In genomic region chrX:133412665-133413064, GRCh38 we compare ENCODE assay signal across 18 cellular contexts. TPM values are rescaled to one million over a fixed set of nuclear protein-coding genes. Genes with fewer than 3 reads are reported as not detected.
DNase-seq lines count a peak whose midpoint lies in the region; ATAC-seq and TF ChIP-seq lines count a peak whose summit lies in the region.
"Had no signal": no experiment of that assay in that cellular context is flagged by ENCODE, and none has a peak within 500 bp of the region (broad histone marks: within the 10 kb centered on the region; RNA-seq: fewer than 3 reads in every experiment).

No MANE protein-coding gene starts in this region.

- no peaks in the 10 kb centered on the region for H3K9me2 ChIP-seq in GM23338 (ENCODE audit: insufficient read depth)

- H3K27ac ChIP-seq in GM23338 (ENCODE audit: low read depth), result no peak overlapping the region
- H3K27ac ChIP-seq in mammary epithelial cell (ENCODE audit: insufficient read depth, low read depth, low read length), result no peak overlapping the region
- H3K27ac ChIP-seq in breast epithelium, result no peak overlapping the region
- H3K27ac ChIP-seq: GM23248, VCaP had no signal

- DNase-seq in GM23338 (ENCODE audit: low spot score) (no peak), chondrocyte (ENCODE audit: low spot score) (no peak), kidney epithelial cell (ENCODE audit: low read depth) (no peak), progenitor cell of endocrine pancreas (ENCODE audit: low spot score, unreplicated experiment) (no peak), mammary epithelial cell (no peak), breast epithelium (ENCODE audit: low spot score in 2 of 2) (no peak)
- DNase-seq: activated CD8-positive, alpha-beta T cell treated with anti-CD3 and anti-CD28 coated beads for 36 hours; EL; NCI-H2081; NCI-H524 treated with DMSO at 0.1 percent for 48 hours; occipital lobe; small intestine had no signal

- peaks cover 8% of the 10 kb centered on the region; the same call in 1 of the 2 replicates for H3K36me3 ChIP-seq in GM23338 (ENCODE audit: insufficient read depth)
- H3K36me3 ChIP-seq in kidney epithelial cell (ENCODE audit: control insufficient read depth, insufficient read depth, low read length), result no peaks in the 10 kb centered on the region
- no peaks in the 10 kb centered on the region for H3K36me3 ChIP-seq in mammary epithelial cell (ENCODE audit: insufficient read depth, low read length)
- H3K36me3 ChIP-seq in breast epithelium, result no peaks in the 10 kb centered on the region

- no peaks in the 10 kb centered on the region for H3F3A ChIP-seq in GM23338 (replicated peaks; ENCODE audit: low read depth)

- H3K4me1 Mint-ChIP-seq in GM23338, result peaks cover 53% of the 10 kb centered on the region
- peaks cover 58% of the 10 kb centered on the region for H3K4me1 Mint-ChIP-seq in chondrocyte (ENCODE audit: low read depth)
- peaks cover 27% of the 10 kb centered on the region for H3K4me1 Mint-ChIP-seq in progenitor cell of endocrine pancreas (ENCODE audit: low read depth)

- H3K4me1 ChIP-seq in GM23338 (ENCODE audit: insufficient read depth), result peaks cover 41% of the 10 kb centered on the region
- no peaks in the 10 kb centered on the region for H3K4me1 ChIP-seq in mammary epithelial cell (ENCODE audit: insufficient read depth, low read length)
- no peaks in the 10 kb centered on the region for H3K4me1 ChIP-seq in breast epithelium

- 86% methylated on average over 5 of the region's 5 CpGs for WGBS in mammary epithelial cell (ENCODE audit: low coverage, missing lambda C conversion rate)

- H3K79me2 ChIP-seq in GM23338 (replicated peaks; ENCODE audit: insufficient read depth) (peaks cover 75% of the 10 kb centered on the region), mammary epithelial cell (ENCODE audit: insufficient read depth, low read length) (no peaks in the 10 kb centered on the region)

- H4K20me1 ChIP-seq in GM23338 (replicated peaks; ENCODE audit: insufficient read depth) (peaks cover 45% of the 10 kb centered on the region), mammary epithelial cell (ENCODE audit: insufficient read depth, low read length) (no peaks in the 10 kb centered on the region)

- H2AFZ ChIP-seq in GM23338 (no peak overlapping the region), mammary epithelial cell (ENCODE audit: low read depth, low read length) (no peak overlapping the region)
- H2AFZ ChIP-seq: GM23248 had no signal

- H3K36me3 Mint-ChIP-seq in GM23338 (ENCODE audit: low read depth) (peaks cover 56% of the 10 kb centered on the region), chondrocyte (ENCODE audit: low read depth) (no peaks in the 10 kb centered on the region), progenitor cell of endocrine pancreas (ENCODE audit: insufficient read depth) (no peaks in the 10 kb centered on the region)
- H3K36me3 Mint-ChIP-seq: stimulated activated memory B cell treated with anti-CD40 and anti-IgM and Interleukin-4, amounts not matched to agents 10 μg/mL and 1 μg/mL and 100 μg/mL, for 72 hours had no signal

- intact Hi-C loops in mammary epithelial cell (cut with micrococcal nuclease) (no loop called here), breast epithelium (cut with DNase I; ENCODE audit: low total_unique reads) (no loop called here)

- in situ Hi-C loops in mammary epithelial cell (cut with MboI; ENCODE audit: low sequenced_read_pairs in 2 of 2), result no loop called here

- H3K9me3 ChIP-seq in mammary epithelial cell (replicated peaks; ENCODE audit: insufficient read depth, low read length) (no peaks in the 10 kb centered on the region), breast epithelium (no peaks in the 10 kb centered on the region)

- no peak overlapping the region for H3K9ac ChIP-seq in mammary epithelial cell (ENCODE audit: insufficient read depth, low read length)
- H3K9ac ChIP-seq: GM23248 had no signal

- peaks cover 6% of the 10 kb centered on the region for H3K27me3 Mint-ChIP-seq in GM23338 (ENCODE audit: insufficient read depth, low read depth, poor library complexity)
- no peaks in the 10 kb centered on the region for H3K27me3 Mint-ChIP-seq in chondrocyte (ENCODE audit: low read depth)
- H3K27me3 Mint-ChIP-seq in progenitor cell of endocrine pancreas, result peaks cover 72% of the 10 kb centered on the region

- dilution Hi-C loops in mammary epithelial cell (cut with HindIII; ENCODE audit: low sequenced_read_pairs), result no loop called here

- no peak for ATAC-seq in GM23338
- ATAC-seq in HG03457 (IDR thresholded peaks at IDR 0.05; ENCODE audit: unreplicated experiment), result no peak
- no peak for ATAC-seq in HG03095 (IDR thresholded peaks at IDR 0.05; ENCODE audit: unreplicated experiment)
- ATAC-seq: activated CD8-positive, alpha-beta T cell treated with anti-CD3 and anti-CD28 coated beads for 36 hours; stimulated activated memory B cell treated with anti-CD40 and anti-IgM and Interleukin-4, amounts not matched to agents 10 μg/mL and 1 μg/mL and 100 μg/mL, for 72 hours had no signal

- H3K4me2 ChIP-seq in GM23338 (peak overlapping the region; percentile 88), mammary epithelial cell (ENCODE audit: insufficient read depth, low read depth, low read length) (no peak overlapping the region)

- BruUV-seq in mammary epithelial cell (replicated peaks; lab: Mats Ljungman, UMichigan), result no TSS peak

- CTCF ChIA-PET in mammary epithelial cell (lab: Charles Lee; ENCODE audit: low non-redundant PET), result no interaction called here

- no peak for TF ChIP-seq POLR2A in breast epithelium (IDR thresholded peaks at IDR 0.05)

- no peak for TF ChIP-seq CTCF in GM23338 (conservative IDR thresholded peaks at IDR 0.05; ENCODE audit: low read depth in 2 of 2)
- TF ChIP-seq CTCF in chondrocyte (IDR thresholded peaks at IDR 0.05), result no peak
- no peak for TF ChIP-seq CTCF in kidney epithelial cell (IDR thresholded peaks at IDR 0.05; ENCODE audit: insufficient read depth, low read length, poor library complexity, severe bottlenecking)
- no peak for TF ChIP-seq CTCF in progenitor cell of endocrine pancreas (IDR thresholded peaks at IDR 0.05; ENCODE audit: unreplicated experiment)
- TF ChIP-seq CTCF in mammary epithelial cell (conservative IDR thresholded peaks at IDR 0.05 in 1 of 2, IDR thresholded peaks at IDR 0.05 in 1 of 2; ENCODE audit: extremely low read depth in 1 of 2, insufficient read depth in 1 of 2, low read depth in 1 of 2, low read length in 2 of 2), result no peak
- no peak for TF ChIP-seq CTCF in breast epithelium (IDR thresholded peaks at IDR 0.05)

- peak overlapping the region; percentile 94 for H3K4me3 Mint-ChIP-seq in GM23338
- H3K4me3 Mint-ChIP-seq in chondrocyte (ENCODE audit: unreplicated experiment), result peak overlapping the region; percentile 94
- peak overlapping the region; percentile 84 for H3K4me3 Mint-ChIP-seq in progenitor cell of endocrine pancreas (ENCODE audit: low read depth)
- H3K4me3 Mint-ChIP-seq: activated CD8-positive, alpha-beta T cell treated with anti-CD3 and anti-CD28 coated beads for 36 hours; activated T-helper 1 cell treated with anti-CD3 and anti-CD28 coated beads, Interleukin-12 subunit alpha, Interleukin-12 subunit beta, Interleukin-2, Interleukin-4 antibody, amounts not matched to agents 30 ng/mL and 10 ng/mL and 1 ng/mL, durations not matched to agents 14 hours and 24 hours and 36 hours; stimulated activated memory B cell treated with anti-CD40 and anti-IgM and Interleukin-4, amounts not matched to agents 10 μg/mL and 1 μg/mL and 100 μg/mL, for 72 hours had no signal

- H3K4me3 ChIP-seq in GM23338 (peak overlapping the region; percentile 78), kidney epithelial cell (ENCODE audit: low read depth, low read length) (peak overlapping the region; percentile 63), mammary epithelial cell (replicated peaks in 1 of 3; ENCODE audit: insufficient read depth in 1 of 3, low read depth in 2 of 3, low read length in 3 of 3) (no peak overlapping the region), breast epithelium (no peak overlapping the region)

- no peak overlapping the region for H3K27ac Mint-ChIP-seq in GM23338
- peak overlapping the region; percentile 88 for H3K27ac Mint-ChIP-seq in chondrocyte (ENCODE audit: unreplicated experiment)
- H3K27ac Mint-ChIP-seq in progenitor cell of endocrine pancreas, result no peak overlapping the region
- H3K27ac Mint-ChIP-seq: activated CD8-positive, alpha-beta T cell treated with anti-CD3 and anti-CD28 coated beads for 36 hours; activated T-helper 1 cell treated with anti-CD3 and anti-CD28 coated beads, Interleukin-12 subunit alpha, Interleukin-12 subunit beta, Interleukin-2, Interleukin-4 antibody, amounts not matched to agents 30 ng/mL and 10 ng/mL and 1 ng/mL, durations not matched to agents 14 hours and 24 hours and 36 hours; stimulated activated memory B cell treated with anti-CD40 and anti-IgM and Interleukin-4, amounts not matched to agents 10 μg/mL and 1 μg/mL and 100 μg/mL, for 72 hours had no signal

- H3K9me3 Mint-ChIP-seq in GM23338, result no peaks in the 10 kb centered on the region
- H3K9me3 Mint-ChIP-seq in chondrocyte (ENCODE audit: low read depth), result no peaks in the 10 kb centered on the region
- no peaks in the 10 kb centered on the region for H3K9me3 Mint-ChIP-seq in progenitor cell of endocrine pancreas (ENCODE audit: low read depth)
- H3K9me3 Mint-ChIP-seq: activated CD8-positive, alpha-beta T cell treated with anti-CD3 and anti-CD28 coated beads for 36 hours; stimulated activated memory B cell treated with anti-CD40 and anti-IgM and Interleukin-4, amounts not matched to agents 10 μg/mL and 1 μg/mL and 100 μg/mL, for 72 hours had no signal

- H3K27me3 ChIP-seq in GM23338 (ENCODE audit: insufficient read depth) (no peaks in the 10 kb centered on the region), kidney epithelial cell (ENCODE audit: control insufficient read depth, insufficient read depth, low read length) (no peaks in the 10 kb centered on the region), mammary epithelial cell (ENCODE audit: insufficient read depth, low read length) (peaks cover 13% of the 10 kb centered on the region), breast epithelium (peaks cover 0 to 51% of the 10 kb centered on the region in 2 donors)

TF ChIP-seq in GM23338, 12 proteins besides CTCF, POLR2A, EP300 and RAD21 (continues in another document):
- TF ChIP-seq, protein P1, sequence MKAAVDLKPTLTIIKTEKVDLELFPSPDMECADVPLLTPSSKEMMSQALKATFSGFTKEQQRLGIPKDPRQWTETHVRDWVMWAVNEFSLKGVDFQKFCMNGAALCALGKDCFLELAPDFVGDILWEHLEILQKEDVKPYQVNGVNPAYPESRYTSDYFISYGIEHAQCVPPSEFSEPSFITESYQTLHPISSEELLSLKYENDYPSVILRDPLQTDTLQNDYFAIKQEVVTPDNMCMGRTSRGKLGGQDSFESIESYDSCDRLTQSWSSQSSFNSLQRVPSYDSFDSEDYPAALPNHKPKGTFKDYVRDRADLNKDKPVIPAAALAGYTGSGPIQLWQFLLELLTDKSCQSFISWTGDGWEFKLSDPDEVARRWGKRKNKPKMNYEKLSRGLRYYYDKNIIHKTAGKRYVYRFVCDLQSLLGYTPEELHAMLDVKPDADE (IDR thresholded peaks at IDR 0.05), result no peak

RNA-seq across cellular contexts. Expression of gene GPC4, which starts 2.6 kb away (rescaled TPM):
- 183 and 184 TPM in 2 replicates for total RNA-seq in GM23338 (2014; rRNA removed; shearing (Covaris generic))
- polyA plus RNA-seq in GM23338 (2016; fragmentation: Nextera tagmentation; extraction: Ambion mirVana) (124 and 125 TPM in 2 replicates), mammary epithelial cell (1.2 TPM)
- total RNA-seq in chondrocyte (64.6 to 94.8 TPM (median 67.6 TPM) in 3 replicates), kidney epithelial cell (33.1 and 34.7 TPM in 2 replicates), progenitor cell of endocrine pancreas (10.8 and 14.5 TPM in 2 replicates), mammary epithelial cell (1 to 10 TPM; 7.1 to 7.2 TPM), breast epithelium (1 to 10 TPM; 4.5 to 7.7 (median 5.2) TPM)
- polyA minus RNA-seq in mammary epithelial cell, result 3.8 TPM
- total RNA-seq: activated CD8-positive, alpha-beta T cell treated with anti-CD3 and anti-CD28 coated beads for 36 hours; activated T-helper 1 cell treated with anti-CD3 and anti-CD28 coated beads, Interleukin-12 subunit alpha, Interleukin-12 subunit beta, Interleukin-2, Interleukin-4 antibody, amounts not matched to agents 30 ng/mL and 10 ng/mL and 1 ng/mL, durations not matched to agents 14 hours and 24 hours and 36 hours had no signal

Comparison
In these comparisons a context has a peak if more than half of its experiments do, and no peak if none do; other contexts are left out.
1. H3K4me3 ChIP-seq: peak in GM23338 (single experiment) and kidney epithelial cell (single experiment); none in mammary epithelial cell (0 of 3) and breast epithelium (0 of 3).
2. Peak in every context shown above with its lines, with median percentiles within 50 percentile points of each other: H3K4me3 Mint-ChIP-seq.